9 cellular contexts compared by ENCODE assay signal in genomic region chr14:63726499-63726898, GRCh38. TPM values are rescaled to one million over a fixed set of nuclear protein-coding genes. Genes with fewer than 3 reads are reported as not detected.
A peak's percentile ranks its signal among the peaks of the same experiment; 100 is the strongest.
DNase-seq lines count a peak whose midpoint lies in the region; ATAC-seq and TF ChIP-seq lines count a peak whose summit lies in the region.
"Had no signal": no experiment of that assay in that cellular context is flagged by ENCODE, and none has a peak within 500 bp of the region (broad histone marks: within the 10 kb centered on the region; RNA-seq: fewer than 3 reads in every experiment).

No MANE protein-coding gene starts in this region.

- no peak overlapping the region for H2AFZ ChIP-seq in OCI-LY3 (ENCODE audit: low read depth, low read length)
- H2AFZ ChIP-seq in fibroblast of lung (ENCODE audit: low read length): peak overlapping the region; percentile 0

- H4K20me1 ChIP-seq in OCI-LY3 (ENCODE audit: insufficient read depth, low read length) (peaks cover 16% of the 10 kb centered on the region), fibroblast of lung (ENCODE audit: control insufficient read depth, extremely low read depth, insufficient read depth, low read length) (no peaks in the 10 kb centered on the region)

- H3K4me3 ChIP-seq in GM12865 (ENCODE audit: low read depth, low read length) (peak overlapping the region; percentile 99), OCI-LY3 (ENCODE audit: low read length) (peak overlapping the region; percentile 93), fibroblast of lung (replicated peaks in 1 of 4; ENCODE audit: control extremely low read depth in 1 of 4, insufficient read depth in 1 of 4, low read depth in 3 of 4, low read length in 4 of 4) (peak overlapping the region; percentile 87 to 98 (median 90)), retinal pigment epithelial cell (ENCODE audit: low read length) (peak overlapping the region; percentile 84)

- TF ChIP-seq CTCF in GM12865 (IDR thresholded peaks at IDR 0.05; ENCODE audit: insufficient read depth, low read depth, low read length, missing control alignments) (no peak), OCI-LY3 (IDR thresholded peaks at IDR 0.05; ENCODE audit: low read depth, low read length) (no peak), fibroblast of lung (conservative IDR thresholded peaks at IDR 0.05 in 1 of 2, IDR thresholded peaks at IDR 0.05 in 1 of 2; ENCODE audit: low read depth in 1 of 2, low read length in 2 of 2) (no peak), retinal pigment epithelial cell (conservative IDR thresholded peaks at IDR 0.05; ENCODE audit: low read depth, low read length) (no peak)

- H3K27ac ChIP-seq in OCI-LY3 (ENCODE audit: low read length) (no peak overlapping the region), fibroblast of lung (ENCODE audit: insufficient read depth, low read length) (peak overlapping the region; percentile 77)

- H3K79me2 ChIP-seq in OCI-LY3 (ENCODE audit: low read length) (peaks cover 29% of the 10 kb centered on the region), fibroblast of lung (ENCODE audit: control insufficient read depth, insufficient read depth, low read length) (peaks cover 36% of the 10 kb centered on the region)

- H3K9ac ChIP-seq in OCI-LY3 (ENCODE audit: low read length) (peak overlapping the region; percentile 85), fibroblast of lung (ENCODE audit: insufficient read depth, low read length) (no peak overlapping the region)

- H3K4me2 ChIP-seq in OCI-LY3 (ENCODE audit: low read length): peak overlapping the region; percentile 79
- H3K4me2 ChIP-seq in fibroblast of lung (ENCODE audit: extremely low read depth, insufficient read depth, low read length): peak overlapping the region; percentile 94

- H3K27me3 ChIP-seq in OCI-LY3 (ENCODE audit: low read depth, low read length): 0 out of 2 replicates have a peak, but pooled peaks cover 7% of the 10 kb centered on the region
- no peaks in the 10 kb centered on the region for H3K27me3 ChIP-seq in fibroblast of lung (ENCODE audit: control insufficient read depth, insufficient read depth, low read length)

- DNase-seq in GM12865 (ENCODE audit: low read depth): no peak
- no peak for DNase-seq in fibroblast of lung (ENCODE audit: low read depth in 2 of 2)
- no peak for DNase-seq in retinal pigment epithelial cell (ENCODE audit: low read depth)
- no peak for DNase-seq in foreskin melanocyte
- DNase-seq in activated CD8-positive, alpha-beta memory T cell treated with anti-CD3 and anti-CD28 coated beads, Interleukin-2, amount 50 U/mL, for 48 hours: no peak
- DNase-seq: NCI-H1105 had no signal

- ATAC-seq in GM19351 (IDR thresholded peaks at IDR 0.05; ENCODE audit: unreplicated experiment) (no peak), HG03135 (IDR thresholded peaks at IDR 0.05; ENCODE audit: unreplicated experiment) (no peak)

- H3K4me1 ChIP-seq in OCI-LY3 (ENCODE audit: low read length) (peaks cover 21% of the 10 kb centered on the region), fibroblast of lung (ENCODE audit: control insufficient read depth, extremely low read depth, insufficient read depth, low read length) (no peaks in the 10 kb centered on the region)

- H3K9me3 ChIP-seq in OCI-LY3 (ENCODE audit: insufficient read depth, low read length) (no peaks in the 10 kb centered on the region), fibroblast of lung (ENCODE audit: control insufficient read depth, insufficient read depth, low read depth, low read length) (no peaks in the 10 kb centered on the region)

- no peaks in the 10 kb centered on the region for H3K36me3 ChIP-seq in OCI-LY3 (replicated peaks; ENCODE audit: low read depth, low read length)
- H3K36me3 ChIP-seq in fibroblast of lung (ENCODE audit: control insufficient read depth, insufficient read depth, low read length): no peaks in the 10 kb centered on the region

RNA-seq across cellular contexts. Expression of gene SGPP1, which starts 1.4 kb away (rescaled TPM):
- 24.7 and 42.1 TPM in 2 replicates for total RNA-seq in fibroblast of lung
- polyA plus RNA-seq in fibroblast of lung: 22.5 and 25.8 TPM in 2 replicates
- polyA plus RNA-seq in fibroblast of lung (2012): 17.5 and 20.0 TPM in 2 replicates
- polyA minus RNA-seq in fibroblast of lung (ENCODE audit: low replicate concordance): 4.9 and 6.8 TPM in 2 replicates
